In genomic region chr21:9758888-9759287, GRCh38 we compare ENCODE assay signal across 22 cellular contexts.
DNase-seq lines count a peak whose midpoint lies in the region; ATAC-seq and TF ChIP-seq lines count a peak whose summit lies in the region.
"Had no signal": no experiment of that assay in that cellular context is flagged by ENCODE, and none has a peak within 500 bp of the region (broad histone marks: within the 10 kb centered on the region; RNA-seq: fewer than 3 reads in every experiment).

No MANE protein-coding gene starts in this region.

- no peaks in the 10 kb centered on the region for H3K36me3 ChIP-seq in upper lobe of right lung
- H3K36me3 ChIP-seq: MG63 had no signal

- ATAC-seq in activated T-helper 17 cell treated with anti-CD3 and anti-CD28 coated beads, Interleukin-2, amount 50 U/mL, for 72 hours (replicated peaks): peak; percentile 11
- ATAC-seq in esophagus mucosa (peak; percentile 9), upper lobe of right lung (peak; percentile 29)

- H3K9me3 Mint-ChIP-seq in activated T-helper 17 cell treated with anti-CD3 and anti-CD28 coated beads, Interleukin-2, amount 50 U/mL, for 72 hours: no peaks in the 10 kb centered on the region
- H3K9me3 Mint-ChIP-seq in osteocyte (ENCODE audit: unreplicated experiment): peaks cover 7% of the 10 kb centered on the region

- no peak overlapping the region for H3K27ac ChIP-seq in upper lobe of right lung
- H3K27ac ChIP-seq: GM23248, PC-9 had no signal

- no peaks in the 10 kb centered on the region for H3K36me3 Mint-ChIP-seq in activated T-helper 17 cell treated with anti-CD3 and anti-CD28 coated beads, Interleukin-2, amount 50 U/mL, for 72 hours (ENCODE audit: low read depth)
- no peaks in the 10 kb centered on the region for H3K36me3 Mint-ChIP-seq in osteocyte (ENCODE audit: unreplicated experiment)
- H3K36me3 Mint-ChIP-seq: CD4-positive, alpha-beta memory T cell had no signal

- H3K4me1 Mint-ChIP-seq in activated T-helper 17 cell treated with anti-CD3 and anti-CD28 coated beads, Interleukin-2, amount 50 U/mL, for 72 hours: no peaks in the 10 kb centered on the region
- H3K4me1 Mint-ChIP-seq in osteocyte (ENCODE audit: unreplicated experiment): no peaks in the 10 kb centered on the region
- H3K4me1 Mint-ChIP-seq: CD4-positive, alpha-beta memory T cell had no signal

- H3K4me3 Mint-ChIP-seq in activated T-helper 17 cell treated with anti-CD3 and anti-CD28 coated beads, Interleukin-2, amount 50 U/mL, for 72 hours: no peak overlapping the region
- no peak overlapping the region for H3K4me3 Mint-ChIP-seq in osteocyte (ENCODE audit: unreplicated experiment)
- H3K4me3 Mint-ChIP-seq: CD4-positive, alpha-beta memory T cell had no signal

- H3K9me3 ChIP-seq in upper lobe of right lung: no peaks in the 10 kb centered on the region
- H3K9me3 ChIP-seq: MG63 had no signal

- intact Hi-C loops in upper lobe of right lung (cut with DNase I): no loop called here

- H3K4me3 ChIP-seq in upper lobe of right lung: no peak overlapping the region
- H3K4me3 ChIP-seq: GM23248, MG63, PC-9 had no signal

- H3K27me3 Mint-ChIP-seq in activated T-helper 17 cell treated with anti-CD3 and anti-CD28 coated beads, Interleukin-2, amount 50 U/mL, for 72 hours: no peaks in the 10 kb centered on the region
- H3K27me3 Mint-ChIP-seq in osteocyte (ENCODE audit: unreplicated experiment): no peaks in the 10 kb centered on the region
- H3K27me3 Mint-ChIP-seq: CD4-positive, alpha-beta memory T cell had no signal

- TF ChIP-seq CTCF in osteocyte (IDR thresholded peaks at IDR 0.05) (no peak), upper lobe of right lung (IDR thresholded peaks at IDR 0.05) (no peak)

- H3K4me1 ChIP-seq in upper lobe of right lung: no peaks in the 10 kb centered on the region

- no peaks in the 10 kb centered on the region for H3K27me3 ChIP-seq in upper lobe of right lung

- H3K27ac Mint-ChIP-seq in activated T-helper 17 cell treated with anti-CD3 and anti-CD28 coated beads, Interleukin-2, amount 50 U/mL, for 72 hours: no peak overlapping the region
- no peak overlapping the region for H3K27ac Mint-ChIP-seq in osteocyte (ENCODE audit: unreplicated experiment)
- H3K27ac Mint-ChIP-seq: CD4-positive, alpha-beta memory T cell had no signal

- DNase-seq in osteocyte (ENCODE audit: extremely low spot score, unreplicated experiment): peak; percentile 88
- no peak for DNase-seq in upper lobe of right lung
- DNase-seq in OCI-M1 (lab: John Stamatoyannopoulos, UW): no peak
- DNase-seq in hepatic stellate cell (ENCODE audit: low spot score): no peak
- DNase-seq in activated T-cell treated with anti-CD3 and anti-CD28 coated beads, Interleukin-2, amount 50 U/mL, for 48 hours: no peak
- DNase-seq: C1 segment of cervical spinal cord; CD4-positive, alpha-beta memory T cell; COR-L47; DMS53; GM23248; H7; KG1; MG63; NCI-H1105 treated with DMSO at 0.1 percent for 48 hours; NCI-H2029; NCI-H446; NCI-H524 treated with DMSO at 0.1 percent for 48 hours; NCI-H774; PC-9; SHP77 had no signal
